Comparison of ENCODE assay signal across 1 cellular context in the genomic region with DNA sequence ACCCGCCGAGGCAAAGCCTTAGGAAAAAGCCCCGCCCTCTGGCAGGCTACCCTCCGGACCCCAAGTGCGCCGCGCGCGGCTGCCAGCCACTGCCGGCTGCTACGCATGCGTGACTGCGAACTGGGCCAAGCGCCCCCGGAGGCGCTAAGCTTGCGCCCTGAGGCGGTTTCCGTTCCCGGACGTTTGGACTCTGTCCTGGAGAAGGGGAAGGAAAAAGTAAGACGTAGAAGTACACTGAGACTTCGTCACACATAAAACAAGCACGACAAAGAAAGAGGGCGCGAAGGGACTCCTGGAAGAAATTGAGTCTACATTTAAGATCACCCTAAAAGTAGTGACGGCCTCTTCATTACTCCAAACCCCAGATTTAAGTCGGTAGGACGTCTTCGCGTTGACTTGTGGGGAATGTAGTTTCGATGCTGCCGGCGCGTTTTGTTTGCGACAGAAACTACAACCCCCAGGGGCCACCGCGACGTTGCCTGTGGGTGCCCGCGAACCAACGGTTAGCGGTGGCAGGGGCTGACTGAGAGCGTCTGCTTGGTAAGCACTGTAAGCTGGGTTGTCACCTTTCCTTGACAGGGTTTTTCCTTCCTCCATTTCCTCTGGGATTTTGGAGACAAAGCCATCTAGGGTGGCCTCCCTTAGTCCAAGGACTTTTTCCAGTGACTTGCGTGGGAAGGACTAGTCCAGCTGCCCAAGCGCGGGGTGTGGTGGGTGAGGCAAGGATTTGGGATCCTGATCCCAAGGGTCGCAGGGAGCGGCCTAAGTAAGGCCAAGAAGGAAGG.
TF ChIP-seq lines count a peak whose summit lies in the region.

A gene (plus strand): TSS at position 472 of the 785 bp plus-strand sequence. CDS start 49,715 bp downstream, outside the sequence.

TF ChIP-seq in HepG2, 621 proteins besides CTCF, POLR2A, EP300 and RAD21 (continued from another document):
- TF ChIP-seq, protein P1, sequence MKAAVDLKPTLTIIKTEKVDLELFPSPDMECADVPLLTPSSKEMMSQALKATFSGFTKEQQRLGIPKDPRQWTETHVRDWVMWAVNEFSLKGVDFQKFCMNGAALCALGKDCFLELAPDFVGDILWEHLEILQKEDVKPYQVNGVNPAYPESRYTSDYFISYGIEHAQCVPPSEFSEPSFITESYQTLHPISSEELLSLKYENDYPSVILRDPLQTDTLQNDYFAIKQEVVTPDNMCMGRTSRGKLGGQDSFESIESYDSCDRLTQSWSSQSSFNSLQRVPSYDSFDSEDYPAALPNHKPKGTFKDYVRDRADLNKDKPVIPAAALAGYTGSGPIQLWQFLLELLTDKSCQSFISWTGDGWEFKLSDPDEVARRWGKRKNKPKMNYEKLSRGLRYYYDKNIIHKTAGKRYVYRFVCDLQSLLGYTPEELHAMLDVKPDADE (CRISPR knock-in tag; IDR thresholded peaks at IDR 0.05) = no peak
- TF ChIP-seq ZNF510 (CRISPR knock-in tag; IDR thresholded peaks at IDR 0.05; ENCODE audit: low read depth) (peak; percentile 90; the same call in 1 of the 2 replicates), HCFC1 (IDR thresholded peaks at IDR 0.05; ENCODE audit: low read depth, low read length) (peak; percentile 96), SOX5 (CRISPR knock-in tag; IDR thresholded peaks at IDR 0.05; ENCODE audit: borderline replicate concordance) (no peak), MED1 (CRISPR knock-in tag; IDR thresholded peaks at IDR 0.05) (no peak; the same call in 1 of the 2 replicates), GPN1 (CRISPR knock-in tag; IDR thresholded peaks at IDR 0.05; ENCODE audit: borderline replicate concordance) (no peak), RBFOX2 (IDR thresholded peaks at IDR 0.05; ENCODE audit: low read depth, low read length) (peak; percentile 85), NFE2L1 (CRISPR knock-in tag; IDR thresholded peaks at IDR 0.05; ENCODE audit: borderline replicate concordance) (no peak), DNMT1 (CRISPR knock-in tag; IDR thresholded peaks at IDR 0.05) (no peak), HOXA9 (CRISPR knock-in tag; IDR thresholded peaks at IDR 0.05; ENCODE audit: borderline replicate concordance) (no peak), SYNCRIP (IDR thresholded peaks at IDR 0.05; ENCODE audit: insufficient read depth, low read depth, low read length) (no peak), ZNF792 (CRISPR knock-in tag; IDR thresholded peaks at IDR 0.05) (no peak; the same call in 1 of the 2 replicates), DPF2 (CRISPR knock-in tag; IDR thresholded peaks at IDR 0.05; ENCODE audit: borderline replicate concordance, low read depth) (no peak), ZKSCAN5 (CRISPR knock-in tag; IDR thresholded peaks at IDR 0.05) (no peak), HIVEP1 (CRISPR knock-in tag; IDR thresholded peaks at IDR 0.05) (no peak), ZNF350 (CRISPR knock-in tag; IDR thresholded peaks at IDR 0.05; ENCODE audit: borderline replicate concordance, low read depth) (peak; percentile 89), CENPX (CRISPR knock-in tag; IDR thresholded peaks at IDR 0.05) (no peak), JUN (CRISPR knock-in tag; IDR thresholded peaks at IDR 0.05) (peak; percentile 64; the same call in 1 of the 2 replicates), SOX13 (IDR thresholded peaks at IDR 0.05) (no peak), SOX13 (CRISPR knock-in tag; conservative IDR thresholded peaks at IDR 0.05 in 1 of 2, IDR thresholded peaks at IDR 0.05 in 1 of 2) (no peak), ZNF234 (CRISPR knock-in tag; conservative IDR thresholded peaks at IDR 0.05) (no peak), MTA1 (CRISPR knock-in tag; IDR thresholded peaks at IDR 0.05; ENCODE audit: borderline replicate concordance) (peak; percentile 30; the same call in 1 of the 2 replicates), KDM1A (CRISPR knock-in tag; IDR thresholded peaks at IDR 0.05) (no peak), NKX3-1 (CRISPR knock-in tag; IDR thresholded peaks at IDR 0.05) (no peak), REXO4 (CRISPR knock-in tag; IDR thresholded peaks at IDR 0.05; ENCODE audit: borderline replicate concordance) (no peak), RFX3 (CRISPR knock-in tag; IDR thresholded peaks at IDR 0.05) (no peak), ZSCAN21 (CRISPR knock-in tag; IDR thresholded peaks at IDR 0.05; ENCODE audit: borderline replicate concordance) (peak; percentile 44; the same call in 1 of the 2 replicates), ZNF598 (CRISPR knock-in tag; IDR thresholded peaks at IDR 0.05; ENCODE audit: borderline replicate concordance) (no peak), ZNF251 (CRISPR knock-in tag; IDR thresholded peaks at IDR 0.05) (no peak), ZNF460 (CRISPR knock-in tag; IDR thresholded peaks at IDR 0.05; ENCODE audit: borderline replicate concordance) (no peak), ZFP41 (CRISPR knock-in tag; IDR thresholded peaks at IDR 0.05; ENCODE audit: borderline replicate concordance) (no peak)
- TF ChIP-seq, protein P2, sequence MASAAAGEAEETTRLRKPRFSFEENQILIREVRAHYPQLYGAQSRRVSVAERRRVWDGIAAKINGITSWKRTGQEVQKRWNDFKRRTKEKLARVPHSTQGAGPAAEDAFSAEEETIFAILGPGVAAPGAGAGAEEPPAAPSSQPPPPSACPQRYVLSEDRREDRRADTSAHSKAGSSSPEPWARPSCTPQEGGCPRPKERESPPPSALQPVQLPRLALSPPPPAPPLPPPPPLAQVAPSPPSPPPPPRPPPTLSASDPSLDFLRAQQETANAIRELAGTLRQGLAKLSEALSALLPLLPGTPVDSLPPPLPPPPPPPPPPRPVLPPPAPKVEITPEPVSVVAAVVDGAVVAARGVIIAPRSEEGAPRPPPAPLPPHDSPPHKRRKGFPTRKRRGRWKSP (CRISPR knock-in tag; IDR thresholded peaks at IDR 0.05) = peak; percentile 100
- TF ChIP-seq, protein P3, sequence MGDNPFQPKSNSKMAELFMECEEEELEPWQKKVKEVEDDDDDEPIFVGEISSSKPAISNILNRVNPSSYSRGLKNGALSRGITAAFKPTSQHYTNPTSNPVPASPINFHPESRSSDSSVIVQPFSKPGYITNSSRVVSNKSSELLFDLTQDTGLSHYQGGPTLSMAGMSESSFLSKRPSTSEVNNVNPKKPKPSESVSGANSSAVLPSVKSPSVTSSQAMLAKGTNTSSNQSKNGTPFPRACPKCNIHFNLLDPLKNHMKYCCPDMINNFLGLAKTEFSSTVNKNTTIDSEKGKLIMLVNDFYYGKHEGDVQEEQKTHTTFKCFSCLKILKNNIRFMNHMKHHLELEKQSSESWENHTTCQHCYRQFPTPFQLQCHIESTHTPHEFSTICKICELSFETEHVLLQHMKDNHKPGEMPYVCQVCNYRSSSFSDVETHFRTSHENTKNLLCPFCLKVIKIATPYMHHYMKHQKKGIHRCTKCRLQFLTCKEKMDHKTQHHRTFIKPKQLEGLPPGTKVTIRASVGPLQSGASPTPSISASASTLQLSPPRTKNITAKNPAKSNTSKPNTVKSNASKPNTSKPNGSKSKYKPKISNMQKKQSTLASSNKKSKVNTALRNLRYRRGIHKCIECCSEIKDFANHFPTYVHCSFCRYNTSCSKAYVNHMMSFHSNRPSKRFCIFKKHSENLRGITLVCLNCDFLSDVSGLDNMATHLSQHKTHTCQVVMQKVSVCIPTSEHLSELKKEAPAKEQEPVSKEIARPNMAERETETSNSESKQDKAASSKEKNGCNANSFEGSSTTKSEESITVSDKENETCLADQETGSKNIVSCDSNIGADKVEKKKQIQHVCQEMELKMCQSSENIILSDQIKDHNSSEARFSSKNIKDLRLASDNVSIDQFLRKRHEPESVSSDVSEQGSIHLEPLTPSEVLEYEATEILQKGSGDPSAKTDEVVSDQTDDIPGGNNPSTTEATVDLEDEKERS (CRISPR knock-in tag; IDR thresholded peaks at IDR 0.05) = no peak
- TF ChIP-seq, protein P4, sequence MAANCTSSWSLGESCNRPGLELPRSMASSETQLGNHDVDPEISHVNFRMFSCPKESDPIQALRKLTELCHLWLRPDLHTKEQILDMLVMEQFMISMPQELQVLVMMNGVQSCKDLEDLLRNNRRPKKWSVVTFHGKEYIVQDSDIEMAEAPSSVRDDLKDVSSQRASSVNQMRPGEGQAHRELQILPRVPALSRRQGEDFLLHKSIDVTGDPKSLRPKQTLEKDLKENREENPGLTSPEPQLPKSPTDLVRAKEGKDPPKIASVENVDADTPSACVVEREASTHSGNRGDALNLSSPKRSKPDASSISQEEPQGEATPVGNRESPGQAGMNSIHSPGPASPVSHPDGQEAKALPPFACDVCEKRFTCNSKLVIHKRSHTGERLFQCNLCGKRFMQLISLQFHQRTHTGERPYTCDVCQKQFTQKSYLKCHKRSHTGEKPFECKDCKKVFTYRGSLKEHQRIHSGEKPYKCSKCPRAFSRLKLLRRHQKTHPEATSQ (CRISPR knock-in tag; IDR thresholded peaks at IDR 0.05; ENCODE audit: borderline replicate concordance) = no peak
- TF ChIP-seq, protein P5, sequence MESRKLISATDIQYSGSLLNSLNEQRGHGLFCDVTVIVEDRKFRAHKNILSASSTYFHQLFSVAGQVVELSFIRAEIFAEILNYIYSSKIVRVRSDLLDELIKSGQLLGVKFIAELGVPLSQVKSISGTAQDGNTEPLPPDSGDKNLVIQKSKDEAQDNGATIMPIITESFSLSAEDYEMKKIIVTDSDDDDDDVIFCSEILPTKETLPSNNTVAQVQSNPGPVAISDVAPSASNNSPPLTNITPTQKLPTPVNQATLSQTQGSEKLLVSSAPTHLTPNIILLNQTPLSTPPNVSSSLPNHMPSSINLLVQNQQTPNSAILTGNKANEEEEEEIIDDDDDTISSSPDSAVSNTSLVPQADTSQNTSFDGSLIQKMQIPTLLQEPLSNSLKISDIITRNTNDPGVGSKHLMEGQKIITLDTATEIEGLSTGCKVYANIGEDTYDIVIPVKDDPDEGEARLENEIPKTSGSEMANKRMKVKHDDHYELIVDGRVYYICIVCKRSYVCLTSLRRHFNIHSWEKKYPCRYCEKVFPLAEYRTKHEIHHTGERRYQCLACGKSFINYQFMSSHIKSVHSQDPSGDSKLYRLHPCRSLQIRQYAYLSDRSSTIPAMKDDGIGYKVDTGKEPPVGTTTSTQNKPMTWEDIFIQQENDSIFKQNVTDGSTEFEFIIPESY (CRISPR knock-in tag; IDR thresholded peaks at IDR 0.05) = no peak
- TF ChIP-seq, protein P6, sequence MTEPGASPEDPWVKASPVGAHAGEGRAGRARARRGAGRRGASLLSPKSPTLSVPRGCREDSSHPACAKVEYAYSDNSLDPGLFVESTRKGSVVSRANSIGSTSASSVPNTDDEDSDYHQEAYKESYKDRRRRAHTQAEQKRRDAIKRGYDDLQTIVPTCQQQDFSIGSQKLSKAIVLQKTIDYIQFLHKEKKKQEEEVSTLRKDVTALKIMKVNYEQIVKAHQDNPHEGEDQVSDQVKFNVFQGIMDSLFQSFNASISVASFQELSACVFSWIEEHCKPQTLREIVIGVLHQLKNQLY (CRISPR knock-in tag; IDR thresholded peaks at IDR 0.05) = no peak
- TF ChIP-seq, protein P7, sequence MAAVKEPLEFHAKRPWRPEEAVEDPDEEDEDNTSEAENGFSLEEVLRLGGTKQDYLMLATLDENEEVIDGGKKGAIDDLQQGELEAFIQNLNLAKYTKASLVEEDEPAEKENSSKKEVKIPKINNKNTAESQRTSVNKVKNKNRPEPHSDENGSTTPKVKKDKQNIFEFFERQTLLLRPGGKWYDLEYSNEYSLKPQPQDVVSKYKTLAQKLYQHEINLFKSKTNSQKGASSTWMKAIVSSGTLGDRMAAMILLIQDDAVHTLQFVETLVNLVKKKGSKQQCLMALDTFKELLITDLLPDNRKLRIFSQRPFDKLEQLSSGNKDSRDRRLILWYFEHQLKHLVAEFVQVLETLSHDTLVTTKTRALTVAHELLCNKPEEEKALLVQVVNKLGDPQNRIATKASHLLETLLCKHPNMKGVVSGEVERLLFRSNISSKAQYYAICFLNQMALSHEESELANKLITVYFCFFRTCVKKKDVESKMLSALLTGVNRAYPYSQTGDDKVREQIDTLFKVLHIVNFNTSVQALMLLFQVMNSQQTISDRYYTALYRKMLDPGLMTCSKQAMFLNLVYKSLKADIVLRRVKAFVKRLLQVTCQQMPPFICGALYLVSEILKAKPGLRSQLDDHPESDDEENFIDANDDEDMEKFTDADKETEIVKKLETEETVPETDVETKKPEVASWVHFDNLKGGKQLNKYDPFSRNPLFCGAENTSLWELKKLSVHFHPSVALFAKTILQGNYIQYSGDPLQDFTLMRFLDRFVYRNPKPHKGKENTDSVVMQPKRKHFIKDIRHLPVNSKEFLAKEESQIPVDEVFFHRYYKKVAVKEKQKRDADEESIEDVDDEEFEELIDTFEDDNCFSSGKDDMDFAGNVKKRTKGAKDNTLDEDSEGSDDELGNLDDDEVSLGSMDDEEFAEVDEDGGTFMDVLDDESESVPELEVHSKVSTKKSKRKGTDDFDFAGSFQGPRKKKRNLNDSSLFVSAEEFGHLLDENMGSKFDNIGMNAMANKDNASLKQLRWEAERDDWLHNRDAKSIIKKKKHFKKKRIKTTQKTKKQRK (IDR thresholded peaks at IDR 0.05; ENCODE audit: low read length) = no peak
- TF ChIP-seq, protein P8, sequence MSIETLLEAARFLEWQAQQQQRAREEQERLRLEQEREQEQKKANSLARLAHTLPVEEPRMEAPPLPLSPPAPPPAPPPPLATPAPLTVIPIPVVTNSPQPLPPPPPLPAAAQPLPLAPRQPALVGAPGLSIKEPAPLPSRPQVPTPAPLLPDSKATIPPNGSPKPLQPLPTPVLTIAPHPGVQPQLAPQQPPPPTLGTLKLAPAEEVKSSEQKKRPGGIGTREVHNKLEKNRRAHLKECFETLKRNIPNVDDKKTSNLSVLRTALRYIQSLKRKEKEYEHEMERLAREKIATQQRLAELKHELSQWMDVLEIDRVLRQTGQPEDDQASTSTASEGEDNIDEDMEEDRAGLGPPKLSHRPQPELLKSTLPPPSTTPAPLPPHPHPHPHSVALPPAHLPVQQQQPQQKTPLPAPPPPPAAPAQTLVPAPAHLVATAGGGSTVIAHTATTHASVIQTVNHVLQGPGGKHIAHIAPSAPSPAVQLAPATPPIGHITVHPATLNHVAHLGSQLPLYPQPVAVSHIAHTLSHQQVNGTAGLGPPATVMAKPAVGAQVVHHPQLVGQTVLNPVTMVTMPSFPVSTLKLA (IDR thresholded peaks at IDR 0.05) = no peak; the same call in 1 of the 2 replicates
- TF ChIP-seq, protein P9, sequence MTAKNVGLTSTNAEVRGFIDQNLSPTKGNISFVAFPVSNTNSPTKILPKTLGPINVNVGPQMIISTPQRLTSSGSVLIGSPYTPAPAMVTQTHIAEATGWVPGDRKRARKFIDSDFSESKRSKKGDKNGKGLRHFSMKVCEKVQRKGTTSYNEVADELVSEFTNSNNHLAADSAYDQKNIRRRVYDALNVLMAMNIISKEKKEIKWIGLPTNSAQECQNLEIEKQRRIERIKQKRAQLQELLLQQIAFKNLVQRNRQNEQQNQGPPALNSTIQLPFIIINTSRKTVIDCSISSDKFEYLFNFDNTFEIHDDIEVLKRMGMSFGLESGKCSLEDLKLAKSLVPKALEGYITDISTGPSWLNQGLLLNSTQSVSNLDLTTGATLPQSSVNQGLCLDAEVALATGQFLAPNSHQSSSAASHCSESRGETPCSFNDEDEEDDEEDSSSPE (CRISPR knock-in tag; IDR thresholded peaks at IDR 0.05) = peak; percentile 78
- TF ChIP-seq, protein P10, sequence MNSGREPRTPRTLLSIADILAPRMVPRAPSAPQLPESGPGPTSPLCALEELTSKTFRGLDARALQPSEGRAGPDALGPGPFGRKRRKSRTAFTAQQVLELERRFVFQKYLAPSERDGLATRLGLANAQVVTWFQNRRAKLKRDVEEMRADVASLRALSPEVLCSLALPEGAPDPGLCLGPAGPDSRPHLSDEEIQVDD (CRISPR knock-in tag; IDR thresholded peaks at IDR 0.05; ENCODE audit: borderline replicate concordance) = no peak
